In the genomic region with DNA sequence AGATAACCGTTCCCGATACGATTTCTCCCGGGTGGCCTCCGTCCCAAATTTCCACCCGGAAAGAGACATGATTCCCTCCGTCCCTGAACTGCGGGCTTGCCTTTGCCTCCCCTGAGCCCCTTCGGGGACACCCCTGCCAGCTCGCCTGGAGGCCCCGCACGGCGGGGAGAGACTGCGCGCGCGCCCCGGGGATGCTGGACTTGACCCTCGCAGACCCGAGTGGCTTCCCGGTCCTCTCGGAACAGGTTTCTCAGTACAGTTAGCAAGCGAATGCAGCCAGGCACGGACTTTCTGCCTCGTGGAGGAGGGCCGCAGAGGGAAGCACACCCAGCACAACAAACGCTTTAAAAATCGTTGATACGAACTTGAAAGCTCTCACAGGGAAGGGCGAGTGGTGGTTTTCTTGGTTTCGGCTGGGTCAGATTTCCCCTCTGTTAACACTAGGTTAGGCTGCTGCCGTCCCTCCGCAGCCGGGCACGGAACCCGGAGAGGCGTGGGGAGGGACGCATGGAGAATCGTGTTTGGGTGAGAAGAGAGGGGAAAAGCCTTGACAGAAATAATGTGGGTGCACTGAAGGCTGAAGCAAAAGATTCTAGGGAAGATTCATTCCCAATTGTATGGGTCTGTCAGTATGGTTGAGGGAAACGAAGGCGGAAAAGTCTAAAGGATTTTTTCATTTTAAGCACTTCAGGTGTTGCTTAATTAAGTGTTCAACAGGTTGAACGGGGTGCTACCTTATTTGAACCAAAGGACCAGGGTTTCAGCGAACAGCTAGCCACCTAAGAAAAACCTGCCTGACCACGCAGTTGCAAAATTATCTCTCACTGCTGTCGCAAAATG, we compare ENCODE assay signal across 1 cellular context.
TF ChIP-seq lines count a peak whose summit lies in the region.

No MANE protein-coding gene starts in this region.

TF ChIP-seq in liver, 16 proteins besides CTCF, POLR2A, EP300 and RAD21 (continued from another document):
- TF ChIP-seq, protein P1, sequence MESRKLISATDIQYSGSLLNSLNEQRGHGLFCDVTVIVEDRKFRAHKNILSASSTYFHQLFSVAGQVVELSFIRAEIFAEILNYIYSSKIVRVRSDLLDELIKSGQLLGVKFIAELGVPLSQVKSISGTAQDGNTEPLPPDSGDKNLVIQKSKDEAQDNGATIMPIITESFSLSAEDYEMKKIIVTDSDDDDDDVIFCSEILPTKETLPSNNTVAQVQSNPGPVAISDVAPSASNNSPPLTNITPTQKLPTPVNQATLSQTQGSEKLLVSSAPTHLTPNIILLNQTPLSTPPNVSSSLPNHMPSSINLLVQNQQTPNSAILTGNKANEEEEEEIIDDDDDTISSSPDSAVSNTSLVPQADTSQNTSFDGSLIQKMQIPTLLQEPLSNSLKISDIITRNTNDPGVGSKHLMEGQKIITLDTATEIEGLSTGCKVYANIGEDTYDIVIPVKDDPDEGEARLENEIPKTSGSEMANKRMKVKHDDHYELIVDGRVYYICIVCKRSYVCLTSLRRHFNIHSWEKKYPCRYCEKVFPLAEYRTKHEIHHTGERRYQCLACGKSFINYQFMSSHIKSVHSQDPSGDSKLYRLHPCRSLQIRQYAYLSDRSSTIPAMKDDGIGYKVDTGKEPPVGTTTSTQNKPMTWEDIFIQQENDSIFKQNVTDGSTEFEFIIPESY (IDR thresholded peaks at IDR 0.05), result no peak
- TF ChIP-seq TAF1 (conservative IDR thresholded peaks at IDR 0.05) (no peak), GABPA (IDR thresholded peaks at IDR 0.05 in 1 of 2, conservative IDR thresholded peaks at IDR 0.05 in 1 of 2) (no peak), FOXA1 (IDR thresholded peaks at IDR 0.05) (no peak), NR2F2 (IDR thresholded peaks at IDR 0.05) (no peak), SP1 (IDR thresholded peaks at IDR 0.05) (no peak)
TF ChIP-seq in liver: peak in this region for 0.
